Comparison of ENCODE assay signal across 8 cellular contexts in the genomic region with DNA sequence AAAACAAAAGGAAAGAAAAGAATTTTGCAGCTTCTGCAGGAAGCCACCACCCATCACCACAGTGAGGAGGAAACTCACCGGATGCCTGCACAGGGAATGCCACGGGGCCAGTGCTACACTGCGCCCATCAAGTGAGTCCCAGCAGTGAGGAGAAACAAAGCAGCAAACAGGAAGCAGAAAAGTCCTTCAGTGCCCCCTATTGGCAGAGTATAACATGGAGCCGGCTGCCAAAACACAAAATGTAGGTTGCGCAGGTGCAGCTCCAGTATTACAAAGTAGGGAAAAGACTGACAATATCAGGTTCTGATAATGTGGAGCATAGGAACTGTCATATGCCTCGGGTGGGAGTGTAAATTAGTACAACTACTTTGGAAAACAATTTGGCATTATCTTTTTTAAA. TPM values are rescaled to one million over a fixed set of nuclear protein-coding genes. Genes with fewer than 3 reads are reported as not detected.
A peak's percentile ranks its signal among the peaks of the same experiment; 100 is the strongest.
DNase-seq lines count a peak whose midpoint lies in the region; ATAC-seq, FAIRE-seq and TF ChIP-seq lines count a peak whose summit lies in the region.

No MANE protein-coding gene starts in this region.

- no peak for FAIRE-seq in GM19239 (lab: Jason Lieb, UNC)

- ATAC-seq in DND-41 (ENCODE audit: insufficient read depth, low read depth) (peak; percentile 56; the same call in 2 of the 3 replicates), HG03378 (IDR thresholded peaks at IDR 0.05; ENCODE audit: unreplicated experiment) (no peak)

- no peak overlapping the region for H3K9ac ChIP-seq in DND-41 (ENCODE audit: low read depth, low read length)

- no peaks in the 10 kb centered on the region for H3K36me3 Mint-ChIP-seq in osteocyte (ENCODE audit: unreplicated experiment)

- H3K27ac ChIP-seq in DND-41 (ENCODE audit: low read length) = no peak overlapping the region
- H3K27ac ChIP-seq in SJCRH30 = no peak overlapping the region

- H3K9me3 ChIP-seq in DND-41 (ENCODE audit: insufficient read depth, low read length, severe bottlenecking) = no peaks in the 10 kb centered on the region
- H3K9me3 ChIP-seq in SJCRH30 (replicated peaks) = no peaks in the 10 kb centered on the region

- H3K4me2 ChIP-seq in DND-41 (ENCODE audit: insufficient read depth, low read length) = no peak overlapping the region

- no peak overlapping the region for H2AFZ ChIP-seq in DND-41 (ENCODE audit: low read depth, low read length)

- no peaks in the 10 kb centered on the region for H3K4me1 ChIP-seq in DND-41 (ENCODE audit: insufficient read depth, low read length)
- no peaks in the 10 kb centered on the region for H3K4me1 ChIP-seq in SJCRH30

- no peak overlapping the region for H3K4me3 Mint-ChIP-seq in osteocyte (ENCODE audit: unreplicated experiment)

- H3K36me3 ChIP-seq in DND-41 (ENCODE audit: insufficient read depth, low read length) = no peaks in the 10 kb centered on the region
- no peaks in the 10 kb centered on the region for H3K36me3 ChIP-seq in SJCRH30

- TF ChIP-seq CTCF in DND-41 (IDR thresholded peaks at IDR 0.05; ENCODE audit: borderline replicate concordance, extremely low read depth, low read length, poor library complexity, severe bottlenecking) (peak; percentile 60), osteocyte (IDR thresholded peaks at IDR 0.05) (peak; percentile 63)

- no peaks in the 10 kb centered on the region for H3K9me3 Mint-ChIP-seq in osteocyte (ENCODE audit: unreplicated experiment)

- H3K4me3 ChIP-seq in DND-41 (ENCODE audit: low read depth in 1 of 2, low read length in 2 of 2) (no peak overlapping the region), SJCRH30 (no peak overlapping the region)

- no peaks in the 10 kb centered on the region for H3K27me3 Mint-ChIP-seq in osteocyte (ENCODE audit: unreplicated experiment)

- no peak overlapping the region for H3K27ac Mint-ChIP-seq in osteocyte (ENCODE audit: unreplicated experiment)

- no peaks in the 10 kb centered on the region for H3K79me2 ChIP-seq in DND-41 (ENCODE audit: insufficient read depth, low read length)

- no peaks in the 10 kb centered on the region for H3K4me1 Mint-ChIP-seq in osteocyte (ENCODE audit: unreplicated experiment)

- DNase-seq in DND-41 (peak; percentile 13), HK-2 (ENCODE audit: unreplicated experiment) (peak; percentile 25), SJCRH30 (peak; percentile 36 to 74), dermis microvascular lymphatic vessel endothelial cell (ENCODE audit: low read depth in 2 of 2) (peak; percentile 32 to 48), osteocyte (ENCODE audit: extremely low spot score, unreplicated experiment) (no peak), GM19239 (ENCODE audit: insufficient read length, low spot score) (no peak), DMS153 treated with DMSO at 0.1 percent for 48 hours (lab: John Stamatoyannopoulos, UW; ENCODE audit: unreplicated experiment) (no peak)

- no peaks in the 10 kb centered on the region for H4K20me1 ChIP-seq in DND-41 (ENCODE audit: insufficient read depth, low read length)

- H3K27me3 ChIP-seq in DND-41 (ENCODE audit: insufficient read depth, low read length, poor library complexity) = no peaks in the 10 kb centered on the region
- no peaks in the 10 kb centered on the region for H3K27me3 ChIP-seq in SJCRH30

RNA-seq across cellular contexts. Expression of gene SCML2, which starts 23.3 kb away (rescaled TPM):
- total RNA-seq in SJCRH30 (2014; rRNA removed; shearing (Covaris generic)) = 27.9 and 30.2 TPM in 2 replicates
- 1.6 and 2.7 TPM in 2 replicates for total RNA-seq in dermis microvascular lymphatic vessel endothelial cell
- 2.8 and 3.4 TPM in 2 replicates for total RNA-seq in osteocyte

RNA-seq across cellular contexts. Expression of gene CDKL5, which starts 47.6 kb away (rescaled TPM):
- total RNA-seq in SJCRH30 (2014; rRNA removed; shearing (Covaris generic)) = 4.5 and 5.4 TPM in 2 replicates
- total RNA-seq in dermis microvascular lymphatic vessel endothelial cell (3.1 and 5.1 TPM in 2 replicates), osteocyte (10.9 and 12.6 TPM in 2 replicates)

Comparison
In these comparisons a context has a peak if more than half of its experiments do, and no peak if none do; other contexts are left out.
1. DNase-seq: peak in DND-41 (single experiment), HK-2 (single experiment), SJCRH30 (2 of 2) and dermis microvascular lymphatic vessel endothelial cell (2 of 2); none in osteocyte (single experiment), GM19239 (single experiment) and DMS153 treated with DMSO at 0.1 percent for 48 hours (single experiment).